Comparison of ENCODE assay signal across 18 cellular contexts in genomic region chr5:148230240-148230639, GRCh38.
A peak's percentile ranks its signal among the peaks of the same experiment; 100 is the strongest.
DNase-seq lines count a peak whose midpoint lies in the region; ATAC-seq and TF ChIP-seq lines count a peak whose summit lies in the region.
"Had no signal": no experiment of that assay in that cellular context is flagged by ENCODE, and none has a peak within 500 bp of the region (broad histone marks: within the 10 kb centered on the region; RNA-seq: fewer than 3 reads in every experiment).

No MANE protein-coding gene starts in this region.

- no peak overlapping the region for H3K27ac ChIP-seq in RWPE2 (ENCODE audit: poor library complexity, severe bottlenecking)
- no peak overlapping the region for H3K27ac ChIP-seq in iPS-20b (ENCODE audit: low read length)
- H3K27ac ChIP-seq: BLaER1 treated with 17β-estradiol and CSF1 and Interleukin-3, amounts not matched to agents 10 nM and 100 nM; GM23248 had no signal

- H3K27me3 ChIP-seq in RWPE2 (ENCODE audit: insufficient read depth, poor library complexity, severe bottlenecking), result no peaks in the 10 kb centered on the region
- no peaks in the 10 kb centered on the region for H3K27me3 ChIP-seq in iPS-20b (ENCODE audit: insufficient read depth, low read length)
- H3K27me3 ChIP-seq: BLaER1 treated with 17β-estradiol and CSF1 and Interleukin-3, amounts not matched to agents 10 nM and 100 nM had no signal

- TF ChIP-seq CTCF in RWPE2 (IDR thresholded peaks at IDR 0.05; ENCODE audit: poor library complexity, severe bottlenecking), result no peak

- H3K36me3 ChIP-seq in RWPE2 (ENCODE audit: low read depth), result no peaks in the 10 kb centered on the region
- no peaks in the 10 kb centered on the region for H3K36me3 ChIP-seq in iPS-20b (ENCODE audit: insufficient read depth, low read depth, low read length)
- H3K36me3 ChIP-seq: BLaER1 treated with 17β-estradiol and CSF1 and Interleukin-3, amounts not matched to agents 10 nM and 100 nM had no signal

- H3K9me3 ChIP-seq in RWPE2 (ENCODE audit: severe bottlenecking) (no peaks in the 10 kb centered on the region), iPS-20b (ENCODE audit: insufficient read depth, low read depth, low read length) (no peaks in the 10 kb centered on the region)
- H3K9me3 ChIP-seq: BLaER1 treated with 17β-estradiol and CSF1 and Interleukin-3, amounts not matched to agents 10 nM and 100 nM had no signal

- H3K4me3 ChIP-seq in RWPE2 (ENCODE audit: severe bottlenecking) (peak overlapping the region; percentile 27), iPS-20b (ENCODE audit: low read length) (peak overlapping the region; percentile 41; the same call in 1 of the 2 replicates)
- H3K4me3 ChIP-seq: BLaER1 treated with 17β-estradiol and CSF1 and Interleukin-3, amounts not matched to agents 10 nM and 100 nM; GM12878; GM23248 had no signal

- ATAC-seq in RWPE2 (ENCODE audit: low read depth) (no peak), GM19455 (IDR thresholded peaks at IDR 0.05; ENCODE audit: unreplicated experiment) (no peak)
- no peak for ATAC-seq in activated CD4-positive, CD25-positive, alpha-beta regulatory T cell treated with anti-CD3 and anti-CD28 coated beads, Interleukin-2, amount 50 U/mL, for 24 hours
- ATAC-seq: GM12878 had no signal

- H3K4me1 ChIP-seq in RWPE2 (ENCODE audit: insufficient read depth, poor library complexity, severe bottlenecking) (no peaks in the 10 kb centered on the region), iPS-20b (ENCODE audit: insufficient read depth, low read length) (no peaks in the 10 kb centered on the region)
- H3K4me1 ChIP-seq: BLaER1 treated with 17β-estradiol and CSF1 and Interleukin-3, amounts not matched to agents 10 nM and 100 nM had no signal

- H3K9ac ChIP-seq in iPS-20b (ENCODE audit: low read depth, low read length), result no peak overlapping the region
- H3K9ac ChIP-seq: BLaER1 treated with 17β-estradiol and CSF1 and Interleukin-3, amounts not matched to agents 10 nM and 100 nM; GM23248 had no signal

- DNase-seq in NCI-H748 (lab: John Stamatoyannopoulos, UW; ENCODE audit: unreplicated experiment) (peak; percentile 36), NCI-H748 treated with DMSO at 0.1 percent for 48 hours (lab: John Stamatoyannopoulos, UW) (no peak), RWPE2 (ENCODE audit: low spot score) (no peak), NCI-H1417 (lab: John Stamatoyannopoulos, UW) (no peak), NCI-H2107 treated with DMSO at 0.1 percent for 48 hours (lab: John Stamatoyannopoulos, UW; ENCODE audit: unreplicated experiment) (no peak)
- DNase-seq: CD8-positive, alpha-beta memory T cell; DMS79 treated with DMSO at 0.1 percent for 48 hours; GDM1; GM23248; NCI-H1417 treated with DMSO at 0.1 percent for 48 hours; NCI-H2081 treated with DMSO at 0.1 percent for 48 hours; NCI-H226; NCI-H524 treated with DMSO at 0.1 percent for 48 hours had no signal
